Comparison of ENCODE assay signal across 8 cellular contexts in the genomic region with DNA sequence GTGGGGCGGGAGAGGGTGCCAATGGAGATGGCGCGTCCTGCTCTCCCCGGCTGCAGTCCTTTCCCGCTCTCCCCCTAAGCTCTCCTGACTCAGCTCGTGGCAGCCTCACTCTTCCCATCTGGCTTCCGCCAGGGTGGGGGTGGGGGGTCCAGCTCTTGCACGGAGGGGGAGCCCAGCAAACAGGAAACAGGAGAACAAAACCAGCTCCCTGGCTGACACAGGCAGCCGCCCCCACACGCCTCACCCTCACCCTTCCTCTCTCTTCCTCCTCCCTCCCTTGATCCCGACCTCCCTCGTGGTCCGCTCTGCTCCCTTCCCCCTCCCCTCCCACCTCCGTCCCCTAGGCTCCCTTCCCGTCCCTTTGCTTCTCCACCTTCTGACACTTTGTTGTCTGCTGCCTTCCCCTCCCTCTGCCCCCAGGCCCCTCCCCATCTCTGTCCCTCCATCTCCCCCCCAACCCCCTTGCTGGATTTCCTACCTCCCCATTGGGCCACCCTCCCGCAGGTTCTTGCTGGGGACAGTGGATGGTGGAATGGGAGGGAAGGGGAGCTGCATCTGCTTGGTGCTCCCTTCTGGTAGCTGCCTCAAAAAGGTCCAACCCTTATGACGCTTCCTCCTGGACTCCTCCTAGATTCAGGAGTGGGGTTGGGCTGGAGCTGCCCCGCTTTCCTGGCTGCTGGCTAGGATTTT. TPM values are rescaled to one million over a fixed set of nuclear protein-coding genes. Genes with fewer than 3 reads are reported as not detected.
DNase-seq lines count a peak whose midpoint lies in the region; ATAC-seq and TF ChIP-seq lines count a peak whose summit lies in the region.

No MANE protein-coding gene starts in this region.

- H3K36me3 ChIP-seq in body of pancreas (replicated peaks in 1 of 2; ENCODE audit: insufficient read depth in 1 of 2, low read depth in 2 of 2) (no peaks in the 10 kb centered on the region), suprapubic skin (no peaks in the 10 kb centered on the region)

- H3K27me3 ChIP-seq in body of pancreas: peaks cover 0 to 4% of the 10 kb centered on the region in 2 donors
- no peaks in the 10 kb centered on the region for H3K27me3 ChIP-seq in suprapubic skin

- peak; percentile 81 for DNase-seq in HS-27A (ENCODE audit: low read depth)
- DNase-seq in body of pancreas: no peak
- DNase-seq in iPS-NIHi11 (ENCODE audit: low spot score): peak; percentile 79
- DNase-seq in suprapubic skin (ENCODE audit: low spot score in 2 of 2): no peak
- DNase-seq in T-helper 17 cell: no peak
- no peak for DNase-seq in pons (ENCODE audit: low spot score)
- no peak for DNase-seq in NCI-H748 (lab: John Stamatoyannopoulos, UW; ENCODE audit: unreplicated experiment)

- H3K9me3 ChIP-seq in body of pancreas (no peaks in the 10 kb centered on the region), suprapubic skin (no peaks in the 10 kb centered on the region), T-helper 17 cell (ENCODE audit: control insufficient read depth, low read length, poor library complexity, severe bottlenecking) (no peaks in the 10 kb centered on the region)

- H3K27ac ChIP-seq in body of pancreas (peak overlapping the region in 1 of 4 donors; percentile 31), suprapubic skin (peak overlapping the region; percentile 76)

- 40 to 48% methylated on average over 15 to 18 of the region's 18 CpGs for WGBS in body of pancreas, 2 donors
- WGBS in suprapubic skin: 41% methylated on average over 17 of the region's 18 CpGs

- TF ChIP-seq EP300 in suprapubic skin (IDR thresholded peaks at IDR 0.05): no peak

- H3K4me3 ChIP-seq in body of pancreas: no peak overlapping the region
- H3K4me3 ChIP-seq in suprapubic skin: no peak overlapping the region

- TF ChIP-seq CTCF in body of pancreas (IDR thresholded peaks at IDR 0.05): no peak
- TF ChIP-seq CTCF in suprapubic skin (IDR thresholded peaks at IDR 0.05): no peak

- peaks cover 11% of the 10 kb centered on the region for H3K36me3 Mint-ChIP-seq in T-helper 17 cell (ENCODE audit: low read depth)

- no peak overlapping the region for H3K27ac Mint-ChIP-seq in T-helper 17 cell

- intact Hi-C loops in body of pancreas (cut with DNase I): no loop called here

- H3K4me3 Mint-ChIP-seq in T-helper 17 cell: no peak overlapping the region

- H3K4me1 Mint-ChIP-seq in T-helper 17 cell: peaks cover 17% of the 10 kb centered on the region

- TF ChIP-seq POLR2A in body of pancreas (IDR thresholded peaks at IDR 0.05) (no peak), suprapubic skin (IDR thresholded peaks at IDR 0.05) (no peak)

- ATAC-seq in body of pancreas (peak; percentile 21), T-helper 17 cell (no peak), GM19035 (IDR thresholded peaks at IDR 0.05; ENCODE audit: unreplicated experiment) (no peak)

- H3K27me3 Mint-ChIP-seq in T-helper 17 cell: peaks cover 65% of the 10 kb centered on the region

- H3K4me1 ChIP-seq in body of pancreas (no peaks in the 10 kb centered on the region), suprapubic skin (peaks cover 80% of the 10 kb centered on the region)

RNA-seq across cellular contexts. Expression of a gene that starts 23.7 kb away (rescaled TPM):
- total RNA-seq in body of pancreas: 10 to 100 TPM in 1 of 2 donors, 1 to 10 TPM in 1; 5.2 to 10.9 TPM
- 100 to 1,000 TPM in 3 of 4 donors, 10 to 100 TPM in 1; 94.8 to 149 (median 121) TPM for total RNA-seq in suprapubic skin
- total RNA-seq in T-helper 17 cell: under 1 TPM; 0.39 to 0.47 TPM

Comparison
In these comparisons a context has a peak if more than half of its experiments do, and no peak if none do; other contexts are left out.
1. DNase-seq: peak in HS-27A (single experiment) and iPS-NIHi11 (single experiment); none in body of pancreas (0 of 4), suprapubic skin (0 of 2), T-helper 17 cell (0 of 3), pons (single experiment) and NCI-H748 (single experiment).
2. RNA of a gene that starts 23.7 kb away (total RNA-seq): 94.8 to 149 TPM in suprapubic skin; 5.2 to 10.9 TPM in body of pancreas and 0.39 to 0.47 TPM in T-helper 17 cell; every median in the first group is over 4 times any median in the second.